ENCODE assay signal across 1 cellular context in genomic region chr11:62725686-62726085, GRCh38.
TF ChIP-seq lines count a peak whose summit lies in the region.

No MANE protein-coding gene starts in this region.

TF ChIP-seq in WTC11, 78 proteins besides CTCF, POLR2A, EP300 and RAD21 (continued from another document):
- TF ChIP-seq ETV6 (CRISPR knock-in tag; IDR thresholded peaks at IDR 0.05), result no peak
